In the genomic region with DNA sequence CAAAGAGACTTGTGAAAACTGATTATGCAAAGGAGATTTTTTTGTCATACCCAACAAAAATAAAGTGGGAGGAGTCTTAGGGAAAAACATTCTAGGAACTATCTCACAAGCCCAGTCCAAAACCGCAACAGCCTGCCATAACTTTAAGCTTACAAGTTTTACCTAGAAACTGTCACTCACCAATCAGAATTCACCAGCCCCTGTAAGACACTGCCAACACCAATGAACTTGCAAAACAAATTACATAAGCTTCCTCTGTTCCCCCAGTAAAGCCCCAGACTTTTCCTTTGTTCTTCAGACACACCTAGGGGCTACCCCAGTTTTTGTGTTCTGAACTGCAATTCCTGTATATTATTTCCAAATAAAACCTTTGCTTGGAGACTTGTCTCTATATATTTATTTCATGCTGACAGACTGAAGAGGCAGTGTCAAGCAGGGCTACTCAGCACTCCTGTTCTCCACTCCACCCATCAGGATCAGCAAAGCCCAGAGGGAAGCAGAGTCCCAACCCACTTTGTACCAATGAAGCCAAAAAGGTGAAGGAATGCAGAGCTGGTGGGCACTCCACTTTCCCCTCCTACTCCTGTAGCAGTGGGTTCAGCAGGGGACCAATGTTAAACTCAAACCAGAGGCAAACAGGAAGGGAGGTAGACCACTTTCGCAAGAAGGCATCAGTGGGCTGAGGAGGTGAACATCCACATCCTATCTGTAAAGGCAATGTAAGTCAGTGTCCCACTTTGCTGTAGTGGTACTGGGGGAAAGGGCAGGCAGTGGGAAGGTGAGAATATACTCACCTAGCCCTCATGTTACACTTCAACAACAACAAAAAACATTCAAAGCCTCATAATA, we compare ENCODE assay signal across 17 cellular contexts.
DNase-seq lines count a peak whose midpoint lies in the region; ATAC-seq, FAIRE-seq and TF ChIP-seq lines count a peak whose summit lies in the region.
"Had no signal": no experiment of that assay in that cellular context is flagged by ENCODE, and none has a peak within 500 bp of the region (broad histone marks: within the 10 kb centered on the region; RNA-seq: fewer than 3 reads in every experiment).

No MANE protein-coding gene starts in this region.

- no peaks in the 10 kb centered on the region for H3K79me2 ChIP-seq in H1 (ENCODE audit: control insufficient read depth in 1 of 2, insufficient read depth in 2 of 2, low read length in 2 of 2)

- peaks cover 13% of the 10 kb centered on the region for H3K9me3 Mint-ChIP-seq in T-helper 2 cell treated with Interferon-gamma antibody and Interleukin-4, amounts not matched to agents 5 μg/mL and 100 μg/mL, for 36 hours
- H3K9me3 Mint-ChIP-seq in stimulated activated naive CD8-positive, alpha-beta T cell treated with anti-CD3 and anti-CD28 coated beads, Interleukin-15, amount 100 ng/mL, for 72 hours: no peaks in the 10 kb centered on the region
- H3K9me3 Mint-ChIP-seq: activated CD4-positive, alpha-beta memory T cell treated with anti-CD3 and anti-CD28 coated beads, Interleukin-2, amount 10 ng/mL, durations not matched to agents 7 days and 5 days; H9 had no signal

- no peak overlapping the region for H2AFZ ChIP-seq in H1 (ENCODE audit: low read length)

- H2BK20ac ChIP-seq in H1 (ENCODE audit: low read length): no peak overlapping the region

- H4K91ac ChIP-seq in H1 (replicated peaks; ENCODE audit: insufficient read length, low read length): no peak overlapping the region

- TF ChIP-seq CTCF in cardiac muscle cell (IDR thresholded peaks at IDR 0.05; ENCODE audit: low read depth, low read length): no peak
- TF ChIP-seq CTCF in heart left ventricle (IDR thresholded peaks at IDR 0.05): no peak
- no peak for TF ChIP-seq CTCF in H1 (IDR thresholded peaks at IDR 0.05; ENCODE audit: control extremely low read depth in 1 of 3, insufficient read depth in 1 of 3, low read depth in 1 of 3, low read length in 3 of 3)

- 0 out of 2 replicates have a peak overlapping the region, but pooled peaks have one; percentile 88 for H2AK5ac ChIP-seq in H1 (ENCODE audit: low read depth, low read length)

- peaks cover 8% of the 10 kb centered on the region for H3K4me1 ChIP-seq in cardiac muscle cell (ENCODE audit: low read depth)
- peaks cover 0 to 7% (median 0%) of the 10 kb centered on the region in 12 donors for H3K4me1 ChIP-seq in heart left ventricle
- peaks cover 0 to 5% (median 2%) of the 10 kb centered on the region in 4 experiments; a peak in 3 of 7 replicates for H3K4me1 ChIP-seq in H1 (replicated peaks in 1 of 4; ENCODE audit: control insufficient read depth in 3 of 4, insufficient read depth in 4 of 4, low read length in 3 of 4)

- no peak overlapping the region for H3K4me2 ChIP-seq in H1 (ENCODE audit: insufficient read depth in 1 of 2, low read depth in 2 of 2, low read length in 2 of 2)

- CTCF ChIA-PET in H1 (lab: Charles Lee; ENCODE audit: partially characterized antibody): interaction anchor here (0.7 kb wide), 1 partner anchor 700 kb away, joined by 3 read pairs; no protein-coding TSS in a partner anchor

- H3K36me3 ChIP-seq in cardiac muscle cell (no peaks in the 10 kb centered on the region), heart left ventricle (no peaks in the 10 kb centered on the region), H1 (ENCODE audit: control insufficient read depth in 2 of 4, insufficient read depth in 4 of 4, low read length in 3 of 4) (no peaks in the 10 kb centered on the region)
- H3K36me3 ChIP-seq: thoracic aorta had no signal

- 0 out of 2 replicates have a peak overlapping the region, but pooled peaks have one; percentile 39 for H2BK5ac ChIP-seq in H1 (ENCODE audit: low read depth, low read length)

- H4K8ac ChIP-seq in H1 (ENCODE audit: extremely low read depth, insufficient read depth, low read length): no peak overlapping the region

- H3K4me1 Mint-ChIP-seq in T-helper 2 cell treated with Interferon-gamma antibody and Interleukin-4, amounts not matched to agents 5 μg/mL and 100 μg/mL, for 36 hours (ENCODE audit: low read depth): peaks cover 36% of the 10 kb centered on the region
- peaks cover 53% of the 10 kb centered on the region for H3K4me1 Mint-ChIP-seq in stimulated activated naive CD8-positive, alpha-beta T cell treated with anti-CD3 and anti-CD28 coated beads, Interleukin-15, amount 100 ng/mL, for 72 hours

- H3K9me3 ChIP-seq in cardiac muscle cell (ENCODE audit: low read depth) (no peaks in the 10 kb centered on the region), heart left ventricle (no peaks in the 10 kb centered on the region), H1 (ENCODE audit: insufficient read depth in 2 of 2, low read depth in 1 of 2, low read length in 1 of 2) (no peaks in the 10 kb centered on the region)
- H3K9me3 ChIP-seq: mucosa of descending colon, thoracic aorta had no signal

- H3K27ac Mint-ChIP-seq in T-helper 2 cell treated with Interferon-gamma antibody and Interleukin-4, amounts not matched to agents 5 μg/mL and 100 μg/mL, for 36 hours: peak overlapping the region; percentile 11
- peak overlapping the region; percentile 91 to 94 for H3K27ac Mint-ChIP-seq in stimulated activated naive CD8-positive, alpha-beta T cell treated with anti-CD3 and anti-CD28 coated beads, Interleukin-15, amount 100 ng/mL, for 72 hours
- H3K27ac Mint-ChIP-seq: activated CD4-positive, alpha-beta memory T cell treated with anti-CD3 and anti-CD28 coated beads, Interleukin-2, amount 10 ng/mL, durations not matched to agents 7 days and 5 days had no signal

- H2BK12ac ChIP-seq in H1 (ENCODE audit: low read depth, low read length): no peak overlapping the region; the same call in 1 of the 2 replicates

- H3K36me3 Mint-ChIP-seq in T-helper 2 cell treated with Interferon-gamma antibody and Interleukin-4, amounts not matched to agents 5 μg/mL and 100 μg/mL, for 36 hours (ENCODE audit: low read depth): peaks cover 16% of the 10 kb centered on the region

- no peak overlapping the region for H3K4ac ChIP-seq in H1 (replicated peaks; ENCODE audit: insufficient read length, low read depth, low read length)

- H3K56ac ChIP-seq in H1 (replicated peaks; ENCODE audit: insufficient read length, low read depth, low read length): no peak overlapping the region

- FAIRE-seq in H1 (lab: Jason Lieb, UNC): no peak
- FAIRE-seq: RCC 7860 had no signal

- H3K4me3 ChIP-seq in cardiac muscle cell (no peak overlapping the region), heart left ventricle (no peak overlapping the region), H1 (ENCODE audit: extremely low read depth in 1 of 4, insufficient read depth in 2 of 4, low read depth in 3 of 4, low read length in 4 of 4) (no peak overlapping the region)
- H3K4me3 ChIP-seq: mucosa of descending colon, thoracic aorta had no signal

- H4K5ac ChIP-seq in H1 (ENCODE audit: insufficient read length, low read depth, low read length): no peak overlapping the region

- H3K27me3 Mint-ChIP-seq in T-helper 2 cell treated with Interferon-gamma antibody and Interleukin-4, amounts not matched to agents 5 μg/mL and 100 μg/mL, for 36 hours (ENCODE audit: low read depth): no peaks in the 10 kb centered on the region
- no peaks in the 10 kb centered on the region for H3K27me3 Mint-ChIP-seq in stimulated activated naive CD8-positive, alpha-beta T cell treated with anti-CD3 and anti-CD28 coated beads, Interleukin-15, amount 100 ng/mL, for 72 hours
- H3K27me3 Mint-ChIP-seq: activated CD4-positive, alpha-beta memory T cell treated with anti-CD3 and anti-CD28 coated beads, Interleukin-2, amount 10 ng/mL, durations not matched to agents 7 days and 5 days had no signal

- TF ChIP-seq EP300 in H1 (IDR thresholded peaks at IDR 0.05; ENCODE audit: borderline replicate concordance in 1 of 2, low read depth in 2 of 2, low read length in 2 of 2): no peak

- H3K18ac ChIP-seq in H1 (ENCODE audit: extremely low read depth, low read length): peak overlapping the region; percentile 38

- H2BK120ac ChIP-seq in H1 (replicated peaks; ENCODE audit: low read depth, low read length): no peak overlapping the region

- no peak overlapping the region for H3K4me3 Mint-ChIP-seq in T-helper 2 cell treated with Interferon-gamma antibody and Interleukin-4, amounts not matched to agents 5 μg/mL and 100 μg/mL, for 36 hours
- H3K4me3 Mint-ChIP-seq in stimulated activated naive CD8-positive, alpha-beta T cell treated with anti-CD3 and anti-CD28 coated beads, Interleukin-15, amount 100 ng/mL, for 72 hours: peak overlapping the region; percentile 77 to 80
- H3K4me3 Mint-ChIP-seq: activated CD4-positive, alpha-beta memory T cell treated with anti-CD3 and anti-CD28 coated beads, Interleukin-2, amount 10 ng/mL, durations not matched to agents 7 days and 5 days; H9 had no signal

- TF ChIP-seq RAD21 in H1 (IDR thresholded peaks at IDR 0.05 in 1 of 2, conservative IDR thresholded peaks at IDR 0.05 in 1 of 2; ENCODE audit: low read depth in 2 of 2, low read length in 2 of 2): no peak

- no peak overlapping the region for H2BK15ac ChIP-seq in H1 (ENCODE audit: low read length)

- H3K27me3 ChIP-seq in cardiac muscle cell (no peaks in the 10 kb centered on the region), heart left ventricle (no peaks in the 10 kb centered on the region), H1 (replicated peaks in 1 of 4; ENCODE audit: control insufficient read depth in 3 of 4, extremely low read depth in 1 of 4, insufficient read depth in 3 of 4, low read length in 3 of 4) (no peaks in the 10 kb centered on the region)
- H3K27me3 ChIP-seq: foreskin keratinocyte had no signal

- POLR2A ChIA-PET in H1 (lab: Charles Lee; ENCODE audit: partially characterized antibody): interaction anchor here (1.1 kb wide), 1 partner anchor 64 kb away, joined by 3 read pairs; no protein-coding TSS in a partner anchor

- DNase-seq in cardiac muscle cell (ENCODE audit: low read depth in 1 of 2, low spot score in 1 of 2) (peak; percentile 11 to 27), heart left ventricle (no peak), H1 (ENCODE audit: low read depth in 1 of 2, low spot score in 2 of 2) (no peak), HuH-7.5 (ENCODE audit: low spot score) (no peak), NCI-H2196 (lab: John Stamatoyannopoulos, UW; ENCODE audit: unreplicated experiment) (no peak)
- DNase-seq in T-helper 2 cell treated with Interferon-gamma antibody and Interleukin-4, amounts not matched to agents 5 μg/mL and 100 μg/mL, for 36 hours (ENCODE audit: low spot score): no peak
- DNase-seq in stimulated activated naive CD8-positive, alpha-beta T cell treated with anti-CD3 and anti-CD28 coated beads, Interleukin-15, amount 100 ng/mL, for 72 hours: peak in 1 of 2 donors; percentile 42
- DNase-seq: activated CD4-positive, alpha-beta memory T cell treated with anti-CD3 and anti-CD28 coated beads, Interleukin-2, amount 10 ng/mL, durations not matched to agents 7 days and 5 days; foreskin keratinocyte; H9; mucosa of descending colon; NCI-H2081 treated with DMSO at 0.1 percent for 48 hours; NCI-H526 treated with DMSO at 0.1 percent for 48 hours had no signal

- H3K9ac ChIP-seq in H1 (replicated peaks in 1 of 4; ENCODE audit: extremely low read depth in 1 of 4, low read depth in 3 of 4, low read length in 3 of 4): no peak overlapping the region

- H3K79me1 ChIP-seq in H1 (ENCODE audit: low read depth, low read length): no peaks in the 10 kb centered on the region; the same call in 1 of the 2 replicates

- no peak for ATAC-seq in heart left ventricle
- ATAC-seq in stimulated activated naive CD8-positive, alpha-beta T cell treated with anti-CD3 and anti-CD28 coated beads, Interleukin-15, amount 100 ng/mL, for 72 hours: peak; percentile 72
- ATAC-seq in HG03457 (IDR thresholded peaks at IDR 0.05; ENCODE audit: unreplicated experiment): no peak
- ATAC-seq: foreskin keratinocyte, left lobe of liver, mucosa of descending colon had no signal

- no peak overlapping the region for H3K23ac ChIP-seq in H1 (ENCODE audit: insufficient read length)

- intact Hi-C loops in heart left ventricle (cut with DNase I): no loop called here

- no peaks in the 10 kb centered on the region for H3K23me2 ChIP-seq in H1 (ENCODE audit: low read depth, low read length)

- H3K27ac ChIP-seq in cardiac muscle cell (no peak overlapping the region), heart left ventricle (no peak overlapping the region), H1 (ENCODE audit: low read depth, low read length) (no peak overlapping the region)
- H3K27ac ChIP-seq: foreskin keratinocyte, thoracic aorta had no signal

- WGBS in heart left ventricle, 4 donors: 78 to 89% (median 83%) methylated on average over 2 of the region's 2 CpGs
- 89% methylated on average over 2 of the region's 2 CpGs; no CpG with 5 or more reads in 1 of the 2 experiments for WGBS in H1 (ENCODE audit: extremely low coverage in 1 of 2, insufficient coverage in 1 of 2, insufficient read length in 1 of 2, insufficient replicate concordance in 2 of 2, low coverage in 1 of 2, low lambda C conversion rate in 2 of 2, missing lambda C conversion rate in 1 of 2), 2 experiments

- H3K14ac ChIP-seq in H1 (ENCODE audit: insufficient read length): no peak overlapping the region

- no peak for TF ChIP-seq POLR2A in heart left ventricle (IDR thresholded peaks at IDR 0.05)
- TF ChIP-seq POLR2A in H1 (IDR thresholded peaks at IDR 0.05; ENCODE audit: control extremely low read depth in 1 of 2, low read depth in 2 of 2, low read length in 2 of 2): no peak

- H4K20me1 ChIP-seq in H1 (replicated peaks in 1 of 2; ENCODE audit: control insufficient read depth in 1 of 2, insufficient read depth in 2 of 2, low read length in 2 of 2): no peaks in the 10 kb centered on the region

Comparison
In these comparisons a context has a peak if more than half of its experiments do, and no peak if none do; other contexts are left out.
1. DNase-seq: peak in cardiac muscle cell (2 of 2); none in heart left ventricle (0 of 5), T-helper 2 cell treated with Interferon-gamma antibody and Interleukin-4, amounts not matched to agents 5 μg/mL and 100 μg/mL, for 36 hours (single experiment), H1 (0 of 2), HuH-7.5 (single experiment) and NCI-H2196 (single experiment).